24 cellular contexts compared by ENCODE assay signal in the genomic region with DNA sequence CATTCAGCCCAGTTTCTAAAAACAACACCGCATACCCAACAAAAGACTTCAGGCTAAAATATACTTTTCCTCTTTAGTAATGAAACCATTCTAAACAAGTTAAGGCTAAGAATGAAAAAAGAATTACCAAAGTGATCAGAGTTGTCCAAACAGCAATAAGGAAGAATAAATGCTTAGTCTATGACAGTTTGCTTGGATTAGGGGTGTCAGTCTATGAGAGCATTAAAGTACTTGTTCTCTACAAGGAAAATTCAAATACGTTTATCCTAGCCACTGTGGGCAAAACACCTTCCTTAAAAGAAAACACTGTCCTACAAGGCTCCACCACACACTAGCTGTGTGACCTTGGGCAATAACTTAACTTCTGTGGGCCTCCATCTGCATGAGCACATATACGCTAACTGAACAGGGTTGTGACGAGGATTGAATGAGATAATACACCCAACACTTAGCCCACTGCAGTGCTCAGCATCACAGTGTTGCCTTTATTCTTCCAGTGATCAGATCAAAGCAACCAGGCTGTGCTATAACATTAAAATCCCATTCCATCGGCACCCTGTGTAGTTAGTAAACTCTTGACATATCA. TPM values are rescaled to one million over a fixed set of nuclear protein-coding genes. Genes with fewer than 3 reads are reported as not detected.
A peak's percentile ranks its signal among the peaks of the same experiment; 100 is the strongest.
DNase-seq lines count a peak whose midpoint lies in the region; TF ChIP-seq lines count a peak whose summit lies in the region.
"Had no signal": no experiment of that assay in that cellular context is flagged by ENCODE, and none has a peak within 500 bp of the region (broad histone marks: within the 10 kb centered on the region; RNA-seq: fewer than 3 reads in every experiment).

No MANE protein-coding gene starts in this region.

- TF ChIP-seq CTCF in osteocyte (IDR thresholded peaks at IDR 0.05) (no peak), esophagus muscularis mucosa (IDR thresholded peaks at IDR 0.05) (no peak)

- H3K4me3 ChIP-seq in HAP-1 (no peak overlapping the region), HUES6 (ENCODE audit: low read depth, low read length) (no peak overlapping the region), esophagus muscularis mucosa (no peak overlapping the region)
- H3K4me3 ChIP-seq: gastroesophageal sphincter, testis had no signal

- peak overlapping the region; percentile 55 for H3K27ac Mint-ChIP-seq in osteocyte (ENCODE audit: unreplicated experiment)
- H3K27ac Mint-ChIP-seq: activated CD4-positive, alpha-beta T cell treated with anti-CD3 and anti-CD28 coated beads for 36 hours; stimulated activated naive B cell treated with anti-CD40 and anti-IgM and Interleukin-4, amounts not matched to agents 10 μg/mL and 1 μg/mL and 100 μg/mL, for 72 hours; T-cell had no signal

- peak; percentile 34 to 46 for DNase-seq in HAP-1 (ENCODE audit: low spot score in 2 of 2)
- DNase-seq in epithelial cell of prostate (ENCODE audit: low read depth, low spot score) = no peak
- DNase-seq in osteocyte (ENCODE audit: extremely low spot score, unreplicated experiment) = no peak
- no peak for DNase-seq in NCI-H1105 treated with DMSO at 0.1 percent for 48 hours (lab: John Stamatoyannopoulos, UW)
- no peak for DNase-seq in esophagus muscularis mucosa (ENCODE audit: extremely low spot score)
- DNase-seq in SW 1271 (lab: John Stamatoyannopoulos, UW) = no peak
- DNase-seq: activated CD4-positive, alpha-beta T cell treated with anti-CD3 and anti-CD28 coated beads for 36 hours; activated gamma-delta T cell; activated T-cell treated with anti-CD3 and anti-CD28 coated beads, Interleukin-2, amount 50 U/mL, for 1 hour; CD4-positive, CD25-positive, alpha-beta regulatory T cell; effector memory CD4-positive, alpha-beta T cell; IMR-90; mesendoderm; naive thymus-derived CD4-positive, alpha-beta T cell; NCI-H1417 treated with DMSO at 0.1 percent for 48 hours; NCI-H2081 treated with DMSO at 0.1 percent for 48 hours; NK-92 treated with Interleukin-12 subunit alpha and Interleukin-12 subunit beta, amount 100 ng/mL, for 24 hours; stimulated activated CD4-positive, alpha-beta T cell treated with anti-CD3 and anti-CD28 coated beads, Interleukin-4, amount 100 ng/mL, for 24 hours; stimulated activated naive B cell treated with anti-CD40 and anti-IgM and Interleukin-4, amounts not matched to agents 10 μg/mL and 1 μg/mL and 100 μg/mL, for 72 hours; T-cell; testis had no signal

- H3K36me3 Mint-ChIP-seq in osteocyte (ENCODE audit: unreplicated experiment) = peaks cover 45% of the 10 kb centered on the region

- no peaks in the 10 kb centered on the region for H3K27me3 Mint-ChIP-seq in osteocyte (ENCODE audit: unreplicated experiment)
- H3K27me3 Mint-ChIP-seq: activated CD4-positive, alpha-beta T cell treated with anti-CD3 and anti-CD28 coated beads for 36 hours; CD4-positive, CD25-positive, alpha-beta regulatory T cell; naive thymus-derived CD4-positive, alpha-beta T cell; stimulated activated naive B cell treated with anti-CD40 and anti-IgM and Interleukin-4, amounts not matched to agents 10 μg/mL and 1 μg/mL and 100 μg/mL, for 72 hours; T-cell had no signal

- intact Hi-C loops in esophagus muscularis mucosa (cut with DNase I) = no loop called here

- 0 out of 2 replicates have a peak overlapping the region, but pooled peaks have one; percentile 20 for H3K27ac ChIP-seq in HUES6 (ENCODE audit: low read depth, low read length)
- H3K27ac ChIP-seq in epithelial cell of prostate = peak overlapping the region; percentile 48
- no peak overlapping the region for H3K27ac ChIP-seq in esophagus muscularis mucosa (replicated peaks in 1 of 4)
- H3K27ac ChIP-seq: gastroesophageal sphincter, HL-60, testis had no signal

- no peak for TF ChIP-seq POLR2A in esophagus muscularis mucosa (IDR thresholded peaks at IDR 0.05; ENCODE audit: low read depth)

- in situ Hi-C loops in HAP-1 (cut with MboI; ENCODE audit: low sequenced_read_pairs) = no loop called here

- no peaks in the 10 kb centered on the region for H3K9me3 Mint-ChIP-seq in osteocyte (ENCODE audit: unreplicated experiment)
- H3K9me3 Mint-ChIP-seq: CD4-positive, CD25-positive, alpha-beta regulatory T cell; naive thymus-derived CD4-positive, alpha-beta T cell; stimulated activated naive B cell treated with anti-CD40 and anti-IgM and Interleukin-4, amounts not matched to agents 10 μg/mL and 1 μg/mL and 100 μg/mL, for 72 hours; T-cell had no signal

- no peak overlapping the region for H3K9ac ChIP-seq in HUES6 (ENCODE audit: low read length)

- H3K4me1 Mint-ChIP-seq in osteocyte (ENCODE audit: unreplicated experiment) = peaks cover 65% of the 10 kb centered on the region

- H3K36me3 ChIP-seq in HAP-1 (replicated peaks) (no peaks in the 10 kb centered on the region; the same call in 1 of the 2 replicates), HUES6 (ENCODE audit: control insufficient read depth, insufficient read depth, low read length) (peaks cover 18% of the 10 kb centered on the region), esophagus muscularis mucosa (peaks cover 0 to 26% (median 22%) of the 10 kb centered on the region in 4 donors)

- H3K9me3 ChIP-seq in HAP-1 (no peaks in the 10 kb centered on the region), HUES6 (ENCODE audit: control insufficient read depth, insufficient read depth, low read depth, low read length) (no peaks in the 10 kb centered on the region), esophagus muscularis mucosa (no peaks in the 10 kb centered on the region)
- H3K9me3 ChIP-seq: gastroesophageal sphincter, testis had no signal

- no peak overlapping the region for H3K4me3 Mint-ChIP-seq in osteocyte (ENCODE audit: unreplicated experiment)
- H3K4me3 Mint-ChIP-seq: activated CD4-positive, alpha-beta T cell treated with anti-CD3 and anti-CD28 coated beads for 36 hours; CD4-positive, CD25-positive, alpha-beta regulatory T cell; naive thymus-derived CD4-positive, alpha-beta T cell; stimulated activated naive B cell treated with anti-CD40 and anti-IgM and Interleukin-4, amounts not matched to agents 10 μg/mL and 1 μg/mL and 100 μg/mL, for 72 hours; T-cell had no signal

- H3K27me3 ChIP-seq in HAP-1 (ENCODE audit: low read depth) (no peaks in the 10 kb centered on the region), HUES6 (ENCODE audit: control insufficient read depth, insufficient read depth, low read length) (no peaks in the 10 kb centered on the region), esophagus muscularis mucosa (no peaks in the 10 kb centered on the region)
- H3K27me3 ChIP-seq: gastroesophageal sphincter, testis had no signal

- peaks cover 25% of the 10 kb centered on the region for H3K4me1 ChIP-seq in HAP-1
- peaks cover 16% of the 10 kb centered on the region for H3K4me1 ChIP-seq in HUES6 (ENCODE audit: control insufficient read depth, insufficient read depth, low read length)
- peaks cover 6 to 11% (median 9%) of the 10 kb centered on the region in 4 donors for H3K4me1 ChIP-seq in esophagus muscularis mucosa
- H3K4me1 ChIP-seq: testis had no signal

- TF ChIP-seq EP300 in esophagus muscularis mucosa (IDR thresholded peaks at IDR 0.05) = no peak

- 88% methylated on average over 5 of the region's 5 CpGs for WGBS in esophagus muscularis mucosa

RNA-seq across cellular contexts. Expression of a gene that starts 53.6 kb away (rescaled TPM):
- total RNA-seq in osteocyte (72.0 and 73.5 TPM in 2 replicates), esophagus muscularis mucosa (10 to 100 TPM; 32.6 to 58.7 (median 46.1) TPM)

Comparison
In these comparisons a context has a peak if more than half of its experiments do, and no peak if none do; other contexts are left out.
1. DNase-seq: peak in HAP-1 (2 of 2); none in epithelial cell of prostate (single experiment), osteocyte (single experiment), NCI-H1105 treated with DMSO at 0.1 percent for 48 hours (single experiment), esophagus muscularis mucosa (single experiment) and SW 1271 (0 of 2).
2. H3K27ac ChIP-seq: peak in HUES6 (single experiment) and epithelial cell of prostate (single experiment); none in esophagus muscularis mucosa (0 of 4).